ENCODE assay signal across 16 cellular contexts in genomic region chr6:167697316-167697715, GRCh38.
DNase-seq lines count a peak whose midpoint lies in the region; ATAC-seq and TF ChIP-seq lines count a peak whose summit lies in the region.
"Had no signal": no experiment of that assay in that cellular context is flagged by ENCODE, and none has a peak within 500 bp of the region (broad histone marks: within the 10 kb centered on the region; RNA-seq: fewer than 3 reads in every experiment).

No MANE protein-coding gene starts in this region.

- H3K4me1 ChIP-seq in GM23248 (ENCODE audit: insufficient read depth) (no peaks in the 10 kb centered on the region), tibial nerve (peaks cover 0 to 14% (median 6%) of the 10 kb centered on the region in 4 donors)
- H3K4me1 ChIP-seq: pancreas had no signal

- no peak overlapping the region for H3K9ac ChIP-seq in GM23248

- H3K79me2 ChIP-seq in GM23248 (ENCODE audit: insufficient read depth) = no peaks in the 10 kb centered on the region

- in situ Hi-C loops in GM23248 (cut with MboI) = no loop called here

- H3K36me3 ChIP-seq in GM23248 (ENCODE audit: low read depth) (no peaks in the 10 kb centered on the region), tibial nerve (no peaks in the 10 kb centered on the region)
- H3K36me3 ChIP-seq: pancreas, Peyer's patch had no signal

- no peak for TF ChIP-seq POLR2A in tibial nerve (IDR thresholded peaks at IDR 0.05)

- no peak overlapping the region for H2AFZ ChIP-seq in GM23248

- peak; percentile 17 for DNase-seq in GM23248
- DNase-seq in NCI-H524 treated with DMSO at 0.1 percent for 48 hours (lab: John Stamatoyannopoulos, UW) = peak; percentile 92
- peak; percentile 29 for DNase-seq in pons (ENCODE audit: low spot score)
- DNase-seq in activated T-helper 2 cell treated with anti-CD3 and anti-CD28 coated beads, Interferon-gamma antibody, Interleukin-2, Interleukin-4, amounts not matched to agents 10 μg/mL and 5 μg/mL and 100 μg/mL, durations not matched to agents 14 hours and 24 hours and 36 hours (ENCODE audit: low spot score) = no peak
- DNase-seq in tibial nerve (ENCODE audit: low spot score in 2 of 2) = no peak
- no peak for DNase-seq in stimulated activated naive CD8-positive, alpha-beta T cell treated with anti-CD3 and anti-CD28 coated beads, Interleukin-15, Interleukin-2, amounts not matched to agents 100 U/mL and 50 U/mL, for 24 hours
- DNase-seq: activated CD4-positive, alpha-beta T cell treated with anti-CD3 and anti-CD28 coated beads, Interleukin-2, amount 50 U/mL, for 4 hours; activated naive CD4-positive, alpha-beta T cell treated with anti-CD3 and anti-CD28 coated beads, Interleukin-2, amount 50 U/mL, for 16 hours; activated T-cell treated with anti-CD3 and anti-CD28 coated beads, Interleukin-2, amount 50 U/mL, for 1 hour; NCI-H2081 treated with DMSO at 0.1 percent for 48 hours; pancreas; Peyer's patch; stimulated activated CD4-positive, alpha-beta T cell treated with anti-CD3 and anti-CD28 coated beads, Interleukin-4, amount 100 ng/mL, for 4 hours; T-helper 1 cell had no signal

- no peak overlapping the region for H3K4me3 ChIP-seq in GM23248
- H3K4me3 ChIP-seq in tibial nerve = no peak overlapping the region
- H3K4me3 ChIP-seq: pancreas, Peyer's patch, skin epidermis had no signal

- H3K4me1 Mint-ChIP-seq in brain = peaks cover 66% of the 10 kb centered on the region
- peaks cover 23% of the 10 kb centered on the region for H3K4me1 Mint-ChIP-seq in activated T-helper 2 cell treated with anti-CD3 and anti-CD28 coated beads, Interferon-gamma antibody, Interleukin-2, Interleukin-4, amounts not matched to agents 10 μg/mL and 5 μg/mL and 100 μg/mL, durations not matched to agents 14 hours and 24 hours and 36 hours (ENCODE audit: low read depth)

- TF ChIP-seq EP300 in tibial nerve (IDR thresholded peaks at IDR 0.05) = no peak

- no peaks in the 10 kb centered on the region for H3K9me2 ChIP-seq in GM23248 (ENCODE audit: insufficient read depth)

- H3K27ac Mint-ChIP-seq in brain = peak overlapping the region; percentile 89 to 95 (median 93)
- H3K27ac Mint-ChIP-seq in activated T-helper 2 cell treated with anti-CD3 and anti-CD28 coated beads, Interferon-gamma antibody, Interleukin-2, Interleukin-4, amounts not matched to agents 10 μg/mL and 5 μg/mL and 100 μg/mL, durations not matched to agents 14 hours and 24 hours and 36 hours = no peak overlapping the region

- H3F3A ChIP-seq in GM23248 (ENCODE audit: insufficient read depth) = no peaks in the 10 kb centered on the region

- TF ChIP-seq CTCF in brain (conservative IDR thresholded peaks at IDR 0.05) (no peak), tibial nerve (IDR thresholded peaks at IDR 0.05) (no peak)

- no peak for ATAC-seq in stimulated activated naive CD8-positive, alpha-beta T cell treated with anti-CD3 and anti-CD28 coated beads, Interleukin-15, Interleukin-2, amounts not matched to agents 100 U/mL and 50 U/mL, for 24 hours
- ATAC-seq: pancreas had no signal

- H3K27me3 Mint-ChIP-seq in brain = peaks cover 9% of the 10 kb centered on the region
- peaks cover 33% of the 10 kb centered on the region for H3K27me3 Mint-ChIP-seq in activated T-helper 2 cell treated with anti-CD3 and anti-CD28 coated beads, Interferon-gamma antibody, Interleukin-2, Interleukin-4, amounts not matched to agents 10 μg/mL and 5 μg/mL and 100 μg/mL, durations not matched to agents 14 hours and 24 hours and 36 hours (ENCODE audit: low read depth)

- no peaks in the 10 kb centered on the region for H4K20me1 ChIP-seq in GM23248 (ENCODE audit: insufficient read depth)

- peak overlapping the region; percentile 1 to 49 (median 41) for H3K4me3 Mint-ChIP-seq in brain
- H3K4me3 Mint-ChIP-seq in activated T-helper 2 cell treated with anti-CD3 and anti-CD28 coated beads, Interferon-gamma antibody, Interleukin-2, Interleukin-4, amounts not matched to agents 10 μg/mL and 5 μg/mL and 100 μg/mL, durations not matched to agents 14 hours and 24 hours and 36 hours (ENCODE audit: low read depth) = no peak overlapping the region

- no peaks in the 10 kb centered on the region for H3K9me3 ChIP-seq in GM23248 (ENCODE audit: low read depth)
- H3K9me3 ChIP-seq in tibial nerve = no peaks in the 10 kb centered on the region
- H3K9me3 ChIP-seq: pancreas, Peyer's patch had no signal

- no peak overlapping the region for H3K4me2 ChIP-seq in GM23248 (ENCODE audit: unreplicated experiment)

- H3K9me3 Mint-ChIP-seq in brain = peaks cover 0 to 12% (median 3%) of the 10 kb centered on the region in 5 experiments
- H3K9me3 Mint-ChIP-seq in activated T-helper 2 cell treated with anti-CD3 and anti-CD28 coated beads, Interferon-gamma antibody, Interleukin-2, Interleukin-4, amounts not matched to agents 10 μg/mL and 5 μg/mL and 100 μg/mL, durations not matched to agents 14 hours and 24 hours and 36 hours = no peaks in the 10 kb centered on the region

- intact Hi-C loops in activated T-helper 2 cell treated with anti-CD3 and anti-CD28 coated beads, Interferon-gamma antibody, Interleukin-2, Interleukin-4, amounts not matched to agents 10 μg/mL and 5 μg/mL and 100 μg/mL, durations not matched to agents 14 hours and 24 hours and 36 hours (cut with micrococcal nuclease) = no loop called here

- H3K27me3 ChIP-seq in GM23248 (replicated peaks; ENCODE audit: insufficient read depth) = no peaks in the 10 kb centered on the region
- H3K27me3 ChIP-seq in tibial nerve = no peaks in the 10 kb centered on the region
- H3K27me3 ChIP-seq: pancreas, Peyer's patch had no signal

- H3K27ac ChIP-seq in GM23248 (no peak overlapping the region), tibial nerve (no peak overlapping the region)
- H3K27ac ChIP-seq: pancreas, Peyer's patch, skin epidermis had no signal

- 11 to 15% methylated on average over 11 of the region's 11 CpGs for WGBS in GM23248 (ENCODE audit: low coverage in 1 of 2, low lambda C conversion rate in 2 of 2, missing lambda C conversion rate in 2 of 2), 2 experiments
- 47 to 60% methylated on average over 11 of the region's 11 CpGs for WGBS in tibial nerve, 2 donors

- H3K36me3 Mint-ChIP-seq in brain = no peaks in the 10 kb centered on the region
- no peaks in the 10 kb centered on the region for H3K36me3 Mint-ChIP-seq in activated T-helper 2 cell treated with anti-CD3 and anti-CD28 coated beads, Interferon-gamma antibody, Interleukin-2, Interleukin-4, amounts not matched to agents 10 μg/mL and 5 μg/mL and 100 μg/mL, durations not matched to agents 14 hours and 24 hours and 36 hours (ENCODE audit: low read depth)

Comparison
In these comparisons a context has a peak if more than half of its experiments do, and no peak if none do; other contexts are left out.
1. DNase-seq: peak in GM23248 (single experiment), NCI-H524 treated with DMSO at 0.1 percent for 48 hours (single experiment) and pons (single experiment); none in activated T-helper 2 cell treated with anti-CD3 and anti-CD28 coated beads, Interferon-gamma antibody, Interleukin-2, Interleukin-4, amounts not matched to agents 10 μg/mL and 5 μg/mL and 100 μg/mL, durations not matched to agents 14 hours and 24 hours and 36 hours (single experiment), tibial nerve (0 of 2) and stimulated activated naive CD8-positive, alpha-beta T cell treated with anti-CD3 and anti-CD28 coated beads, Interleukin-15, Interleukin-2, amounts not matched to agents 100 U/mL and 50 U/mL, for 24 hours (single experiment).